ENCODE assay signal across 1 cellular context in the genomic region with DNA sequence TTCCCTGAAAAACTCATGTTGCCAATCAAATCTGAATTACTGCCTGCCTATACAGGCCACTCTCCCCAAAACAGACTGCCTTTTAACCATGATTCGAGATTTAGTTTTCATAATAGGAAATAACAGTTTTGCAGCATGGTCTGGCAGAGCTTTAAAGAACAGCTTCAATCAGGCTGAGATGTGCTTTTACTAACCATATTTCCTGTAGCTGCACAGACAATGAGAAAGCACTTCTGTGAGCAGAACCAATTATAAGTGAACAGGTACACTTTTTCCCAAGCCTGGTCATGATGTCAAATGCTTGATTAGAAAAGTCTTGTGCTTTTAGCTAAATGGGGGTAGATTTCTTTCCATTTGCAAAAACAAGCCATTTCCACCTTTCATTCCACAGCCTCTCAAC.
TF ChIP-seq lines count a peak whose summit lies in the region.

No MANE protein-coding gene starts in this region.

TF ChIP-seq in GM23338, 12 proteins besides CTCF, POLR2A, EP300 and RAD21 (continued from another document):
- TF ChIP-seq, protein P1, sequence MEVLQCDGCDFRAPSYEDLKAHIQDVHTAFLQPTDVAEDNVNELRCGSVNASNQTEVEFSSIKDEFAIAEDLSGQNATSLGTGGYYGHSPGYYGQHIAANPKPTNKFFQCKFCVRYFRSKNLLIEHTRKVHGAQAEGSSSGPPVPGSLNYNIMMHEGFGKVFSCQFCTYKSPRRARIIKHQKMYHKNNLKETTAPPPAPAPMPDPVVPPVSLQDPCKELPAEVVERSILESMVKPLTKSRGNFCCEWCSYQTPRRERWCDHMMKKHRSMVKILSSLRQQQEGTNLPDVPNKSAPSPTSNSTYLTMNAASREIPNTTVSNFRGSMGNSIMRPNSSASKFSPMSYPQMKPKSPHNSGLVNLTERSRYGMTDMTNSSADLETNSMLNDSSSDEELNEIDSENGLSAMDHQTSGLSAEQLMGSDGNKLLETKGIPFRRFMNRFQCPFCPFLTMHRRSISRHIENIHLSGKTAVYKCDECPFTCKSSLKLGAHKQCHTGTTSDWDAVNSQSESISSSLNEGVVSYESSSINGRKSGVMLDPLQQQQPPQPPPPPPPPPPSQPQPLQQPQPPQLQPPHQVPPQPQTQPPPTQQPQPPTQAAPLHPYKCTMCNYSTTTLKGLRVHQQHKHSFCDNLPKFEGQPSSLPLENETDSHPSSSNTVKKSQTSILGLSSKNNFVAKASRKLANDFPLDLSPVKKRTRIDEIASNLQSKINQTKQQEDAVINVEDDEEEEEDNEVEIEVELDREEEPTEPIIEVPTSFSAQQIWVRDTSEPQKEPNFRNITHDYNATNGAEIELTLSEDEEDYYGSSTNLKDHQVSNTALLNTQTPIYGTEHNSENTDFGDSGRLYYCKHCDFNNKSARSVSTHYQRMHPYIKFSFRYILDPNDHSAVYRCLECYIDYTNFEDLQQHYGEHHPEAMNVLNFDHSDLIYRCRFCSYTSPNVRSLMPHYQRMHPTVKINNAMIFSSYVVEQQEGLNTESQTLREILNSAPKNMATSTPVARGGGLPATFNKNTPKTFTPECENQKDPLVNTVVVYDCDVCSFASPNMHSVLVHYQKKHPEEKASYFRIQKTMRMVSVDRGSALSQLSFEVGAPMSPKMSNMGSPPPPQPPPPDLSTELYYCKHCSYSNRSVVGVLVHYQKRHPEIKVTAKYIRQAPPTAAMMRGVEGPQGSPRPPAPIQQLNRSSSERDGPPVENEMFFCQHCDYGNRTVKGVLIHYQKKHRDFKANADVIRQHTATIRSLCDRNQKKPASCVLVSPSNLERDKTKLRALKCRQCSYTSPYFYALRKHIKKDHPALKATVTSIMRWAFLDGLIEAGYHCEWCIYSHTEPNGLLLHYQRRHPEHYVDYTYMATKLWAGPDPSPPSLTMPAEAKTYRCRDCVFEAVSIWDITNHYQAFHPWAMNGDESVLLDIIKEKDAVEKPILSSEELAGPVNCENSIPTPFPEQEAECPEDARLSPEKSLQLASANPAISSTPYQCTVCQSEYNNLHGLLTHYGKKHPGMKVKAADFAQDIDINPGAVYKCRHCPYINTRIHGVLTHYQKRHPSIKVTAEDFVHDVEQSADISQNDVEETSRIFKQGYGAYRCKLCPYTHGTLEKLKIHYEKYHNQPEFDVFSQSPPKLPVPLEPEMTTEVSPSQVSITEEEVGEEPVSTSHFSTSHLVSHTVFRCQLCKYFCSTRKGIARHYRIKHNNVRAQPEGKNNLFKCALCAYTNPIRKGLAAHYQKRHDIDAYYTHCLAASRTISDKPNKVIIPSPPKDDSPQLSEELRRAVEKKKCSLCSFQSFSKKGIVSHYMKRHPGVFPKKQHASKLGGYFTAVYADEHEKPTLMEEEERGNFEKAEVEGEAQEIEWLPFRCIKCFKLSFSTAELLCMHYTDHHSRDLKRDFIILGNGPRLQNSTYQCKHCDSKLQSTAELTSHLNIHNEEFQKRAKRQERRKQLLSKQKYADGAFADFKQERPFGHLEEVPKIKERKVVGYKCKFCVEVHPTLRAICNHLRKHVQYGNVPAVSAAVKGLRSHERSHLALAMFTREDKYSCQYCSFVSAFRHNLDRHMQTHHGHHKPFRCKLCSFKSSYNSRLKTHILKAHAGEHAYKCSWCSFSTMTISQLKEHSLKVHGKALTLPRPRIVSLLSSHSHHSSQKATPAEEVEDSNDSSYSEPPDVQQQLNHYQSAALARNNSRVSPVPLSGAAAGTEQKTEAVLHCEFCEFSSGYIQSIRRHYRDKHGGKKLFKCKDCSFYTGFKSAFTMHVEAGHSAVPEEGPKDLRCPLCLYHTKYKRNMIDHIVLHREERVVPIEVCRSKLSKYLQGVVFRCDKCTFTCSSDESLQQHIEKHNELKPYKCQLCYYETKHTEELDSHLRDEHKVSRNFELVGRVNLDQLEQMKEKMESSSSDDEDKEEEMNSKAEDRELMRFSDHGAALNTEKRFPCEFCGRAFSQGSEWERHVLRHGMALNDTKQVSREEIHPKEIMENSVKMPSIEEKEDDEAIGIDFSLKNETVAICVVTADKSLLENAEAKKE (CRISPR knock-in tag; IDR thresholded peaks at IDR 0.05) = no peak
- TF ChIP-seq NANOG (IDR thresholded peaks at IDR 0.05; ENCODE audit: borderline replicate concordance) = no peak
- no peak for TF ChIP-seq ZNF114 (CRISPR knock-in tag; IDR thresholded peaks at IDR 0.05)
- TF ChIP-seq, protein P2, sequence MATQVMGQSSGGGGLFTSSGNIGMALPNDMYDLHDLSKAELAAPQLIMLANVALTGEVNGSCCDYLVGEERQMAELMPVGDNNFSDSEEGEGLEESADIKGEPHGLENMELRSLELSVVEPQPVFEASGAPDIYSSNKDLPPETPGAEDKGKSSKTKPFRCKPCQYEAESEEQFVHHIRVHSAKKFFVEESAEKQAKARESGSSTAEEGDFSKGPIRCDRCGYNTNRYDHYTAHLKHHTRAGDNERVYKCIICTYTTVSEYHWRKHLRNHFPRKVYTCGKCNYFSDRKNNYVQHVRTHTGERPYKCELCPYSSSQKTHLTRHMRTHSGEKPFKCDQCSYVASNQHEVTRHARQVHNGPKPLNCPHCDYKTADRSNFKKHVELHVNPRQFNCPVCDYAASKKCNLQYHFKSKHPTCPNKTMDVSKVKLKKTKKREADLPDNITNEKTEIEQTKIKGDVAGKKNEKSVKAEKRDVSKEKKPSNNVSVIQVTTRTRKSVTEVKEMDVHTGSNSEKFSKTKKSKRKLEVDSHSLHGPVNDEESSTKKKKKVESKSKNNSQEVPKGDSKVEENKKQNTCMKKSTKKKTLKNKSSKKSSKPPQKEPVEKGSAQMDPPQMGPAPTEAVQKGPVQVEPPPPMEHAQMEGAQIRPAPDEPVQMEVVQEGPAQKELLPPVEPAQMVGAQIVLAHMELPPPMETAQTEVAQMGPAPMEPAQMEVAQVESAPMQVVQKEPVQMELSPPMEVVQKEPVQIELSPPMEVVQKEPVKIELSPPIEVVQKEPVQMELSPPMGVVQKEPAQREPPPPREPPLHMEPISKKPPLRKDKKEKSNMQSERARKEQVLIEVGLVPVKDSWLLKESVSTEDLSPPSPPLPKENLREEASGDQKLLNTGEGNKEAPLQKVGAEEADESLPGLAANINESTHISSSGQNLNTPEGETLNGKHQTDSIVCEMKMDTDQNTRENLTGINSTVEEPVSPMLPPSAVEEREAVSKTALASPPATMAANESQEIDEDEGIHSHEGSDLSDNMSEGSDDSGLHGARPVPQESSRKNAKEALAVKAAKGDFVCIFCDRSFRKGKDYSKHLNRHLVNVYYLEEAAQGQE (IDR thresholded peaks at IDR 0.05; ENCODE audit: unreplicated experiment) = no peak
